In the genomic region with DNA sequence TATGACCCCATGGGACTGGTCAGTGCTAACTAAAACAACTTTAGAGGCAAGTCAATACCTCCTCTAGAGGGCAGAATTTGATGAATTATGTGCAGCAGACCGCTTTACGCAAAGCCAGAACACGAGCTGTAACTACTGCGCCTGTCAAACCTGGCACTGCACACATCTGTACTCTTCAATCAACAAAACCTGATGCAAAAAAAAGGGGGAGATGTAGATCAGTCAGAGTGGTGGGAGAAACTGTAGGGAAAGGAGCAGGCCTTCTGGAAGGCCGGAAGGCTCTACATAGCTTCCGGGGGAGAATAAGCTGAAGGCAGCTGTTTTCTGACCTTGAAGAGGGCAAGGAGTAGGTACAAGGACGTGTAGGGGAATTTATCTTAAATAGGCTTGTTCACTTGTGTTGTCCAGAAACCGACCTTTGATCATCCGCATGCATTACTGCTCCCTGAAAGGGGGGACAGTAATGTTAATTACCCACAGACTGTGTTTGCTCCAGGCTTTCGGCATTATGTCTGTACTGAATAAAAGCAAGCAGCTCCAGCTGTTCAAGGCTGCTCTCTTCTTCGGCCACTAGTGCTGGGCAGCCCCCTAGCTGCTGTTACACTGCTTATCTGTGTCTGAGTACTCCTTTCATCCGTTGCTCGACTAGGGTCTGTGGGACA, we compare ENCODE assay signal across 1 cellular context.
A peak's percentile ranks its signal among the peaks of the same experiment; 100 is the strongest.
TF ChIP-seq lines count a peak whose summit lies in the region.

No MANE protein-coding gene starts in this region.

TF ChIP-seq in K562, 482 proteins besides CTCF, POLR2A, EP300 and RAD21:
- TF ChIP-seq MYBL2 (IDR thresholded peaks at IDR 0.05; ENCODE audit: low read depth) (no peak), MYBL2 (CRISPR knock-in tag; IDR thresholded peaks at IDR 0.05; ENCODE audit: borderline replicate concordance) (no peak), CC2D1A (IDR thresholded peaks at IDR 0.05) (0 out of 2 replicates have a peak, but pooled peaks have one; percentile 24), ESRRA (IDR thresholded peaks at IDR 0.05; ENCODE audit: borderline replicate concordance, low read depth) (peak; percentile 44; the same call in 1 of the 2 replicates), TAF7 (tag; IDR thresholded peaks at IDR 0.05) (no peak), CHD2 (IDR thresholded peaks at IDR 0.05; ENCODE audit: low read depth, low read length) (no peak), MAFG (tag; conservative IDR thresholded peaks at IDR 0.05) (no peak)
- TF ChIP-seq, protein P1, sequence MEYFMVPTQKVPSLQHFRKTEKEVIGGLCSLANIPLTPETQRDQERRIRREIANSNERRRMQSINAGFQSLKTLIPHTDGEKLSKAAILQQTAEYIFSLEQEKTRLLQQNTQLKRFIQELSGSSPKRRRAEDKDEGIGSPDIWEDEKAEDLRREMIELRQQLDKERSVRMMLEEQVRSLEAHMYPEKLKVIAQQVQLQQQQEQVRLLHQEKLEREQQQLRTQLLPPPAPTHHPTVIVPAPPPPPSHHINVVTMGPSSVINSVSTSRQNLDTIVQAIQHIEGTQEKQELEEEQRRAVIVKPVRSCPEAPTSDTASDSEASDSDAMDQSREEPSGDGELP (CRISPR knock-in tag; IDR thresholded peaks at IDR 0.05; ENCODE audit: borderline replicate concordance): 0 out of 2 replicates have a peak, but pooled peaks have one; percentile 26
- TF ChIP-seq, protein P2, sequence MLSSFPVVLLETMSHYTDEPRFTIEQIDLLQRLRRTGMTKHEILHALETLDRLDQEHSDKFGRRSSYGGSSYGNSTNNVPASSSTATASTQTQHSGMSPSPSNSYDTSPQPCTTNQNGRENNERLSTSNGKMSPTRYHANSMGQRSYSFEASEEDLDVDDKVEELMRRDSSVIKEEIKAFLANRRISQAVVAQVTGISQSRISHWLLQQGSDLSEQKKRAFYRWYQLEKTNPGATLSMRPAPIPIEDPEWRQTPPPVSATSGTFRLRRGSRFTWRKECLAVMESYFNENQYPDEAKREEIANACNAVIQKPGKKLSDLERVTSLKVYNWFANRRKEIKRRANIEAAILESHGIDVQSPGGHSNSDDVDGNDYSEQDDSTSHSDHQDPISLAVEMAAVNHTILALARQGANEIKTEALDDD (IDR thresholded peaks at IDR 0.05): 0 out of 2 replicates have a peak, but pooled peaks have one; percentile 12
- TF ChIP-seq, protein P3, sequence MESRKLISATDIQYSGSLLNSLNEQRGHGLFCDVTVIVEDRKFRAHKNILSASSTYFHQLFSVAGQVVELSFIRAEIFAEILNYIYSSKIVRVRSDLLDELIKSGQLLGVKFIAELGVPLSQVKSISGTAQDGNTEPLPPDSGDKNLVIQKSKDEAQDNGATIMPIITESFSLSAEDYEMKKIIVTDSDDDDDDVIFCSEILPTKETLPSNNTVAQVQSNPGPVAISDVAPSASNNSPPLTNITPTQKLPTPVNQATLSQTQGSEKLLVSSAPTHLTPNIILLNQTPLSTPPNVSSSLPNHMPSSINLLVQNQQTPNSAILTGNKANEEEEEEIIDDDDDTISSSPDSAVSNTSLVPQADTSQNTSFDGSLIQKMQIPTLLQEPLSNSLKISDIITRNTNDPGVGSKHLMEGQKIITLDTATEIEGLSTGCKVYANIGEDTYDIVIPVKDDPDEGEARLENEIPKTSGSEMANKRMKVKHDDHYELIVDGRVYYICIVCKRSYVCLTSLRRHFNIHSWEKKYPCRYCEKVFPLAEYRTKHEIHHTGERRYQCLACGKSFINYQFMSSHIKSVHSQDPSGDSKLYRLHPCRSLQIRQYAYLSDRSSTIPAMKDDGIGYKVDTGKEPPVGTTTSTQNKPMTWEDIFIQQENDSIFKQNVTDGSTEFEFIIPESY (CRISPR knock-in tag; IDR thresholded peaks at IDR 0.05): peak; percentile 97
